ENCODE assay signal across 8 cellular contexts in the genomic region with DNA sequence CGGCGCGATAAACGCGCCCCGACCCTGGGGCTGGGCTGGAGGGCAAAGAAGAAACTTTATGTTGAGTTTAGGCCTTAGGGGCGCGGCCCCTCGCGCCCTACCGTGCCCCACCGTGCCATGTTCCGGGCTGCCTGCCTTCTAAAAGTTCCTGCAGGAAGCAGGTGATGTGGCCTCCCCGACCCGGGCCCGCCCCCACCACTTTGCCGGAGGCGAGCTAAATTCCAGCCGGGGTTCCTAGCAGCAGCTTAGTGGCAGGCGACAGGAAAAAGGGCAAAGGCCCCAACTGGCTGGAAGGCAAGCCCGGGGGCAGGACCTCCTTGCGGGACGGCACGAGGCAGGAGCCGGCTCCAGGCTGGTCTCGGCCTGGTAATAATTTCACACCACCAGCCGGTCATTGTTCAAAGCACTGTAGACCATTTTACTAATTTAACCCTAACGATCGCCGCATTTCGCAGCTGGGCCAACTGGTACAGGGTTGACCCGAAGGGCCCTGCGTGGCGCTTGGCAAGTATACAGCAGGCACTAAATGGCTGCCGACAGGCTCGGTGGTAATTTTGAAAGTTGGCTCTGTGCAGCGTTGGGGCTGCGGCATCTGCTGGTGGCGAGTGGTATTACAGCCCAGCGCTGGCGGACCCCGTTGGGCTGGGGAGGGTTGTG. TPM values are rescaled to one million over a fixed set of nuclear protein-coding genes. Genes with fewer than 3 reads are reported as not detected.
A peak's percentile ranks its signal among the peaks of the same experiment; 100 is the strongest.
DNase-seq lines count a peak whose midpoint lies in the region; ATAC-seq and TF ChIP-seq lines count a peak whose summit lies in the region.

No MANE protein-coding gene starts in this region.

- no peaks in the 10 kb centered on the region for H3K27me3 ChIP-seq in Panc1 (ENCODE audit: control insufficient read depth, insufficient read depth, low read length)
- H3K27me3 ChIP-seq in thoracic aorta (replicated peaks; ENCODE audit: insufficient read depth): no peaks in the 10 kb centered on the region

- no TSS peak for BruUV-seq in Panc1 (replicated peaks; lab: Mats Ljungman, UMichigan)

- H3K4me3 ChIP-seq in Panc1 (ENCODE audit: low read depth in 2 of 2, low read length in 2 of 2): peak overlapping the region; percentile 50 to 55
- H3K4me3 ChIP-seq in thoracic aorta: peak overlapping the region; percentile 67

- DNase-seq in GDM1 (lab: John Stamatoyannopoulos, UW) (peak; percentile 63), HK-2 (ENCODE audit: unreplicated experiment) (peak; percentile 69), Panc1 (ENCODE audit: low read depth, low spot score) (peak; percentile 56), globus pallidus (ENCODE audit: low spot score) (peak; percentile 36), occipital lobe (lab: John Stamatoyannopoulos, UW) (peak; percentile 29), thoracic aorta (ENCODE audit: low spot score) (no peak)
- DNase-seq in activated gamma-delta T cell treated with anti-CD3 and anti-CD28 coated beads, Interleukin-2, amount 50 U/mL, for 16 hours (ENCODE audit: low read depth): peak; percentile 77

- in situ Hi-C loops in Panc1 (cut with HindIII; ENCODE audit: low pct_unique_long_range_greater_than_20kb, low sequenced_read_pairs): no loop called here

- H3K9me3 ChIP-seq in Panc1 (ENCODE audit: control insufficient read depth, insufficient read depth, low read depth, low read length) (no peaks in the 10 kb centered on the region), thoracic aorta (no peaks in the 10 kb centered on the region)

- H3K4me1 ChIP-seq in Panc1 (ENCODE audit: control insufficient read depth, insufficient read depth, low read length) (peaks cover 6% of the 10 kb centered on the region), thoracic aorta (ENCODE audit: control insufficient read depth in 1 of 2, low read depth in 2 of 2) (peaks cover 6 to 14% of the 10 kb centered on the region in 2 donors)

- H3K36me3 ChIP-seq in Panc1 (ENCODE audit: control insufficient read depth, insufficient read depth, low read length) (no peaks in the 10 kb centered on the region; the same call in none of the 2 replicates), thoracic aorta (no peaks in the 10 kb centered on the region)

- CTCF ChIA-PET in Panc1 (lab: Charles Lee): interaction anchor here (1.3 kb wide), 1 partner anchor 95 kb away, joined by 4 read pairs; no protein-coding TSS in a partner anchor

- ATAC-seq in Panc1 (peak; percentile 62), thoracic aorta (ENCODE audit: insufficient number of reproducible peaks, low FRiP score, low read depth) (peak; percentile 24), HG02938 (IDR thresholded peaks at IDR 0.05; ENCODE audit: unreplicated experiment) (no peak)

- H3K27ac ChIP-seq in Panc1 (ENCODE audit: low read length) (peak overlapping the region; percentile 71), thoracic aorta (no peak overlapping the region)

- POLR2A ChIA-PET in Panc1 (lab: Charles Lee): interaction anchor here (0.6 kb wide), 1 partner anchor 113 kb away, joined by 3 read pairs; no protein-coding TSS in a partner anchor

- intact Hi-C loops in Panc1 (cut with micrococcal nuclease; ENCODE audit: unreplicated experiment): loop anchor here (2.0 kb wide), 1 partner anchor 96 kb away; no protein-coding TSS in a partner anchor

- TF ChIP-seq CTCF in Panc1 (IDR thresholded peaks at IDR 0.05) (peak; percentile 95), thoracic aorta (IDR thresholded peaks at IDR 0.05) (peak; percentile 98)

RNA-seq across cellular contexts. Expression of a gene that starts 0.9 kb away (rescaled TPM):
- total RNA-seq in Panc1 (2021; ENCODE audit: unreplicated experiment) (21.3 TPM), occipital lobe (14.3 TPM), thoracic aorta (10 to 100 TPM in 1 of 2 donors, 1 to 10 TPM in 1; 3.7 to 11.5 TPM)
- polyA plus RNA-seq in Panc1 (2012; ENCODE audit: insufficient read length): 20.1 TPM
